In the genomic region with DNA sequence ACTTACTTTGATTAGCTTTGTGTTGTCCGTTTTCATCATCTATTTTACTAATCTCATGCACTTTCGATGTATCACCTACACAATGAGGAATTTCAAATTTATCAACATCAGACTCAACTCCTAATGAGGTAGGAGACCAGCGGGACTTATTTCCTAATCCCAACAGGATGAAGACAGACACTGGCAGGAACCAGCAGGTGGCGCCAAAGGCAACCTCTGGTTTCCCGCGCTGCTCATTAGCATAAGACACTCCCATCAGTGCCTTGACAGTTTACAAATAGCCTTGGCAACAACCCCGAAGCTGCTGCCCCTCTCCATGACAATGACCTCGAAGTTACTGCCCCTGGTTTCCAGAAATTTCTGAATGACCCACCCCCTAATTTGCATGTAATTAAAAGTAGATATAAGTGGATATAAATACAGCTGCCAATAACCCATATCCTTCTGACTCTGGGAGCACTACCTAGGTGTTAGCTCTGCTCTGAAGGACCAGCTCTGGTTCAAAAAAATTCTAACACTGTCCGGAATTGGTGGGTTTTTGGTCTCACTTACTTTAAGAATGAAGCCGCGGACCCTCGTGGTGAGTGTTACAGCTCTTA, we compare ENCODE assay signal across 10 cellular contexts.
DNase-seq lines count a peak whose midpoint lies in the region; ATAC-seq and TF ChIP-seq lines count a peak whose summit lies in the region.
"Had no signal": no experiment of that assay in that cellular context is flagged by ENCODE, and none has a peak within 500 bp of the region (broad histone marks: within the 10 kb centered on the region; RNA-seq: fewer than 3 reads in every experiment).

No MANE protein-coding gene starts in this region.

- no peak overlapping the region for H3K27ac ChIP-seq in uterus

- H3K9me3 ChIP-seq in uterus, result no peaks in the 10 kb centered on the region

- peaks cover 3% of the 10 kb centered on the region for H3K4me1 Mint-ChIP-seq in activated T-cell treated with anti-CD3 and anti-CD28 coated beads, Interleukin-2, amount 50 U/mL, for 24 hours (ENCODE audit: low read depth)

- in situ Hi-C loops in KBM-7 (cut with MboI; ENCODE audit: low pct_unique_long_range_greater_than_20kb, low sequenced_read_pairs), result no loop called here

- H3K27ac Mint-ChIP-seq in activated T-cell treated with anti-CD3 and anti-CD28 coated beads, Interleukin-2, amount 50 U/mL, for 24 hours, result no peak overlapping the region

- H3K9me3 Mint-ChIP-seq in activated T-cell treated with anti-CD3 and anti-CD28 coated beads, Interleukin-2, amount 50 U/mL, for 24 hours, result no peaks in the 10 kb centered on the region

- intact Hi-C loops in uterus (cut with DNase I; ENCODE audit: low total_unique reads), result no loop called here

- H3K4me3 ChIP-seq in uterus, result no peak overlapping the region

- no peaks in the 10 kb centered on the region for H3K36me3 ChIP-seq in uterus

- no peak for TF ChIP-seq CTCF in uterus (IDR thresholded peaks at IDR 0.05)

- DNase-seq in DMS 273 (lab: John Stamatoyannopoulos, UW; ENCODE audit: unreplicated experiment), result peak; percentile 63
- DNase-seq in KBM-7, result peak; percentile 32
- peak; percentile 51 for DNase-seq in activated T-cell treated with anti-CD3 and anti-CD28 coated beads, Interleukin-2, amount 50 U/mL, for 24 hours
- DNase-seq in hippocampal formation (lab: John Stamatoyannopoulos, UW), result peak; percentile 5 to 25
- DNase-seq in stimulated activated CD8-positive, alpha-beta memory T cell treated with anti-CD3 and anti-CD28 coated beads, Interleukin-4, amount 100 ng/mL, for 48 hours, result peak; percentile 70
- no peak for DNase-seq in uterus
- no peak for DNase-seq in NCI-H774 (lab: John Stamatoyannopoulos, UW)
- DNase-seq: IMR-90 had no signal

- H3K27me3 Mint-ChIP-seq in activated T-cell treated with anti-CD3 and anti-CD28 coated beads, Interleukin-2, amount 50 U/mL, for 24 hours, result no peaks in the 10 kb centered on the region

- ATAC-seq in HG03460 (IDR thresholded peaks at IDR 0.05; ENCODE audit: unreplicated experiment), result no peak
- ATAC-seq: left colon had no signal

- no peaks in the 10 kb centered on the region for H3K36me3 Mint-ChIP-seq in activated T-cell treated with anti-CD3 and anti-CD28 coated beads, Interleukin-2, amount 50 U/mL, for 24 hours (ENCODE audit: low read depth)

- H3K27me3 ChIP-seq in uterus, result no peaks in the 10 kb centered on the region

- no peak overlapping the region for H3K4me3 Mint-ChIP-seq in activated T-cell treated with anti-CD3 and anti-CD28 coated beads, Interleukin-2, amount 50 U/mL, for 24 hours

- TF ChIP-seq POLR2A in uterus (IDR thresholded peaks at IDR 0.05), result no peak

- no peaks in the 10 kb centered on the region for H3K4me1 ChIP-seq in uterus

Comparison
In these comparisons a context has a peak if more than half of its experiments do, and no peak if none do; other contexts are left out.
1. DNase-seq: peak in DMS 273 (single experiment), KBM-7 (single experiment), activated T-cell treated with anti-CD3 and anti-CD28 coated beads, Interleukin-2, amount 50 U/mL, for 24 hours (single experiment), hippocampal formation (2 of 2) and stimulated activated CD8-positive, alpha-beta memory T cell treated with anti-CD3 and anti-CD28 coated beads, Interleukin-4, amount 100 ng/mL, for 48 hours (single experiment); none in uterus (0 of 2) and NCI-H774 (single experiment).